13 cellular contexts compared by ENCODE assay signal in the genomic region with DNA sequence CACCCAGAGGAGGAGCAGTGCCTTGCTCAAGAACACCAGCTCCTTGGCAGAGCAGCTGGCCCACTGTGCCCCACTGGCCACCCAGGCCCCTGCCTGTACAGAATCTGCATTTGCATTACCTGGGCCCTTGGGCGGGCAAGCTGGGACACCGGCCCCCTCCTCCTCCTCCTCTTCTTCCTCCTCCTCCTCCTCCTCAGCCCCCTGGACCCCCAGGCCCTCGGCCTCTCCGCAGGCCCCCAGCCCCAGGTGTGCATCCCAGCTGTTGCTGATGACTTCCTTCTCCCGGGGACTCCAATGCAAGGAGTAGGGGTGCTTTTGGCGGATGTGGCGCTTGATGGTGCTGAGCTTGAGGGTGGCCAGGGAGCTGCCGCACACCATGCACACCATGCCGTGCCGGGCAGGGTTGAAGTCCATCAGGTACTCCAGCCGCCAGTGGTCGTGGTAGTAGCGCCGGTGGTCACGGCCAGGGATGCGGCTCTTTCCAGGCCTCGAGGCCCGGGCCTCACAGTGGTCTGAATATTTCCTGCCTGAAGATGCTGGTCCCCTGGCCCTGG. TPM values are rescaled to one million over a fixed set of nuclear protein-coding genes. Genes with fewer than 3 reads are reported as not detected.
DNase-seq lines count a peak whose midpoint lies in the region; ATAC-seq and TF ChIP-seq lines count a peak whose summit lies in the region.
"Had no signal": no experiment of that assay in that cellular context is flagged by ENCODE, and none has a peak within 500 bp of the region (broad histone marks: within the 10 kb centered on the region; RNA-seq: fewer than 3 reads in every experiment).

No MANE protein-coding gene starts in this region.

- intact Hi-C loops in natural killer cell (cut with micrococcal nuclease) (loop anchor here (5.0 kb wide), 1 partner anchor 182 kb away; no protein-coding TSS in a partner anchor), esophagus muscularis mucosa (cut with DNase I) (loop anchor here (5.0 to 10.0 kb wide), 2 partner anchors 182 to 389 kb away; no protein-coding TSS in a partner anchor)

- H3K36me3 Mint-ChIP-seq in natural killer cell (no peaks in the 10 kb centered on the region), nephron (ENCODE audit: low read depth) (peaks cover 12% of the 10 kb centered on the region)
- no peaks in the 10 kb centered on the region for H3K36me3 Mint-ChIP-seq in natural killer cell treated with Interleukin-12 subunit alpha and Interleukin-12 subunit beta and Interleukin-15 and Interleukin-18, amount 100 ng/mL, for 72 hours

- ATAC-seq in natural killer cell, result no peak
- no peak for ATAC-seq in natural killer cell treated with Interleukin-12 subunit alpha and Interleukin-12 subunit beta and Interleukin-15 and Interleukin-18, amount 100 ng/mL, for 72 hours
- no peak for ATAC-seq in HG02623 (IDR thresholded peaks at IDR 0.05; ENCODE audit: unreplicated experiment)

- H3K27ac ChIP-seq in esophagus muscularis mucosa (replicated peaks in 1 of 4), result peak overlapping the region; percentile 86 to 93 (median 92)
- H3K27ac ChIP-seq: brain microvascular endothelial cell, suprapubic skin had no signal

- DNase-seq in natural killer cell (no peak), esophagus muscularis mucosa (ENCODE audit: extremely low spot score) (no peak), DMS153 (lab: John Stamatoyannopoulos, UW) (no peak), putamen (ENCODE audit: low spot score) (no peak), HUDEP-2 (lab: John Stamatoyannopoulos, UW; ENCODE audit: unreplicated experiment in 76 of 76) (no peak)
- DNase-seq in natural killer cell treated with Interleukin-12 subunit alpha and Interleukin-12 subunit beta and Interleukin-15 and Interleukin-18, amount 100 ng/mL, for 72 hours (ENCODE audit: low spot score), result no peak
- DNase-seq: brain microvascular endothelial cell, COR-L47, NCI-H1092 treated with DMSO at 0.1 percent for 48 hours had no signal

- no peak for TF ChIP-seq POLR2A in esophagus muscularis mucosa (IDR thresholded peaks at IDR 0.05; ENCODE audit: low read depth)

- no peak overlapping the region for H3K4me3 ChIP-seq in esophagus muscularis mucosa
- H3K4me3 ChIP-seq: suprapubic skin had no signal

- peak overlapping the region; percentile 98 for H3K4me3 Mint-ChIP-seq in natural killer cell
- no peak overlapping the region for H3K4me3 Mint-ChIP-seq in natural killer cell treated with Interleukin-12 subunit alpha and Interleukin-12 subunit beta and Interleukin-15 and Interleukin-18, amount 100 ng/mL, for 72 hours
- H3K4me3 Mint-ChIP-seq in nephron, result peak overlapping the region; percentile 92 to 100 (median 99)

- H3K4me1 Mint-ChIP-seq in natural killer cell (peaks cover 9 to 11% of the 10 kb centered on the region in 2 donors), nephron (peaks cover 36% of the 10 kb centered on the region)
- H3K4me1 Mint-ChIP-seq in natural killer cell treated with Interleukin-12 subunit alpha and Interleukin-12 subunit beta and Interleukin-15 and Interleukin-18, amount 100 ng/mL, for 72 hours (ENCODE audit: low read depth in 2 of 2), result peaks cover 7 to 8% of the 10 kb centered on the region in 2 donors

- H3K27me3 Mint-ChIP-seq in natural killer cell (ENCODE audit: low read depth in 2 of 2), result peaks cover 0 to 2% of the 10 kb centered on the region in 2 donors
- H3K27me3 Mint-ChIP-seq in natural killer cell treated with Interleukin-12 subunit alpha and Interleukin-12 subunit beta and Interleukin-15 and Interleukin-18, amount 100 ng/mL, for 72 hours, result peaks cover 0 to 2% of the 10 kb centered on the region in 2 donors
- H3K27me3 Mint-ChIP-seq in nephron (ENCODE audit: low read depth), result peaks cover 9% of the 10 kb centered on the region

- H3K36me3 ChIP-seq in esophagus muscularis mucosa, result peaks cover 0 to 26% (median 2%) of the 10 kb centered on the region in 4 donors
- H3K36me3 ChIP-seq: Peyer's patch had no signal

- H3K9me3 Mint-ChIP-seq in natural killer cell (no peaks in the 10 kb centered on the region), nephron (no peaks in the 10 kb centered on the region)
- H3K9me3 Mint-ChIP-seq in natural killer cell treated with Interleukin-12 subunit alpha and Interleukin-12 subunit beta and Interleukin-15 and Interleukin-18, amount 100 ng/mL, for 72 hours, result no peaks in the 10 kb centered on the region

- H3K9me3 ChIP-seq in esophagus muscularis mucosa, result no peaks in the 10 kb centered on the region
- H3K9me3 ChIP-seq: Peyer's patch, suprapubic skin had no signal

- H3K27me3 ChIP-seq in esophagus muscularis mucosa, result no peaks in the 10 kb centered on the region
- H3K27me3 ChIP-seq: brain microvascular endothelial cell, Peyer's patch, suprapubic skin had no signal

- 81% methylated on average over 7 of the region's 18 CpGs for WGBS in esophagus muscularis mucosa

- H3K4me1 ChIP-seq in esophagus muscularis mucosa, result peaks cover 51 to 76% (median 75%) of the 10 kb centered on the region in 4 donors

- no peak for TF ChIP-seq CTCF in natural killer cell (IDR thresholded peaks at IDR 0.05)
- TF ChIP-seq CTCF in esophagus muscularis mucosa (IDR thresholded peaks at IDR 0.05), result no peak
- no peak for TF ChIP-seq CTCF in nephron (IDR thresholded peaks at IDR 0.05; ENCODE audit: unreplicated experiment in 3 of 3)

- H3K27ac Mint-ChIP-seq in natural killer cell (no peak overlapping the region), nephron (peak overlapping the region; percentile 88 to 99 (median 98))
- no peak overlapping the region for H3K27ac Mint-ChIP-seq in natural killer cell treated with Interleukin-12 subunit alpha and Interleukin-12 subunit beta and Interleukin-15 and Interleukin-18, amount 100 ng/mL, for 72 hours

- no peak for TF ChIP-seq EP300 in esophagus muscularis mucosa (IDR thresholded peaks at IDR 0.05)

RNA-seq across cellular contexts. Expression of a gene that starts 2.8 kb away (rescaled TPM):
- total RNA-seq in natural killer cell, result 1 to 10 TPM; 3.7 to 5.3 (median 4.8) TPM
- total RNA-seq in natural killer cell treated with Interleukin-12 subunit alpha and Interleukin-12 subunit beta and Interleukin-15 and Interleukin-18, amount 100 ng/mL, for 72 hours, result 1 to 10 TPM; 5.0 to 7.6 TPM
- total RNA-seq in esophagus muscularis mucosa, result 10 to 100 TPM; 15.8 to 41.9 (median 26.6) TPM

RNA-seq across cellular contexts. Expression of a gene that starts 47.5 kb away (rescaled TPM):
- total RNA-seq in natural killer cell (10 to 100 TPM; 15.6 to 25.3 (median 21.1) TPM), esophagus muscularis mucosa (10 to 100 TPM; 12.0 to 25.8 (median 18.6) TPM)
- total RNA-seq in natural killer cell treated with Interleukin-12 subunit alpha and Interleukin-12 subunit beta and Interleukin-15 and Interleukin-18, amount 100 ng/mL, for 72 hours, result 10 to 100 TPM; 34.3 to 65.1 TPM

Comparison
In these comparisons a context has a peak if more than half of its experiments do, and no peak if none do; other contexts are left out.
1. H3K27ac Mint-ChIP-seq: peak in nephron (3 of 3); none in natural killer cell (0 of 2) and natural killer cell treated with Interleukin-12 subunit alpha and Interleukin-12 subunit beta and Interleukin-15 and Interleukin-18, amount 100 ng/mL, for 72 hours (0 of 2).